In the genomic region with DNA sequence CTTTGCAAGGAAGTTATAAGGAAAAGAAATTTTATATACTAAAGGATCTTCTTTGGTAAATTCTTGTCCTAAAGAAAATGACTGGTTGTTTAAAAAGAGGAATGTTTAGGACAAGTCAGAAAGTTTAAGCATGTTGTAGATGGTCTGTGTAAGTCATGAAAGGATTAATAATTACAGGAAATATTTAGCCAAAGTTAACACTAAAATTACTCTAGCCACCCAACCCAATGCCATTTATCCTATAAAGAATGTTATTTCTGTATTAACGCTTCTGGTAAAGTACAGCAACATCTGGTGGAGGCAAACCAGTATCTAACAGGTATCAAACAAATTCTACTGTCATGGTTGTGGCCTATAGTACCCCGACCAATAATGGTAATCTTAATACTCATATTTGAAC, we compare ENCODE assay signal across 31 cellular contexts.
"Had no signal": no experiment of that assay in that cellular context is flagged by ENCODE, and none has a peak within 500 bp of the region (broad histone marks: within the 10 kb centered on the region; RNA-seq: fewer than 3 reads in every experiment).

No MANE protein-coding gene starts in this region.

- H3K36me3 Mint-ChIP-seq: neural progenitor cell had no signal

- DNase-seq: cortex of kidney; effector memory CD8-positive, alpha-beta T cell; erythroblast; esophagus squamous epithelium; foreskin melanocyte; glutamatergic neuron; heart right ventricle; hippocampal formation; mucosa of descending colon; naive B cell; stimulated activated CD4-positive, alpha-beta T cell treated with anti-CD3 and anti-CD28 coated beads, Interleukin-12 subunit alpha, Interleukin-12 subunit beta, amount 100 ng/mL, for 4 hours; stimulated activated CD4-positive, alpha-beta T cell treated with anti-CD3 and anti-CD28 coated beads, Interleukin-1b, Interleukin-23, amount 100 ng/mL, for 48 hours; stimulated activated CD4-positive, alpha-beta T cell treated with anti-CD3 and anti-CD28 coated beads, Interleukin-4, amount 100 ng/mL, for 1 hour; stimulated activated CD8-positive, alpha-beta memory T cell treated with anti-CD3 and anti-CD28 coated beads, Interleukin-4, amount 100 ng/mL, for 48 hours; stimulated activated naive CD4-positive, alpha-beta T cell; stimulated activated naive CD8-positive, alpha-beta T cell treated with anti-CD3 and anti-CD28 coated beads, Interleukin-15, amount 100 ng/mL, for 72 hours; transverse colon; upper lobe of right lung; uterus had no signal

- H3K4me3 ChIP-seq: esophagus squamous epithelium, heart right ventricle, lung, mucosa of descending colon, neural progenitor cell, smooth muscle cell, suprapubic skin, transverse colon, upper lobe of right lung, uterus had no signal

- H3K27me3 ChIP-seq: esophagus squamous epithelium, heart right ventricle, neural progenitor cell, suprapubic skin, transverse colon, upper lobe of right lung, uterus had no signal

- H3K36me3 ChIP-seq: esophagus squamous epithelium, neural progenitor cell, suprapubic skin, transverse colon, upper lobe of right lung, uterus had no signal

- ATAC-seq: effector memory CD8-positive, alpha-beta T cell; heart right ventricle; mucosa of descending colon; sciatic nerve; stimulated activated naive CD8-positive, alpha-beta T cell treated with anti-CD3 and anti-CD28 coated beads, Interleukin-15, amount 100 ng/mL, for 72 hours; upper lobe of right lung had no signal

- H3K4me2 ChIP-seq: neural progenitor cell, smooth muscle cell had no signal

- H3K4me1 Mint-ChIP-seq: memory B cell; mesothelial cell of epicardium; naive B cell; nephron; neural progenitor cell; stimulated activated naive CD8-positive, alpha-beta T cell treated with anti-CD3 and anti-CD28 coated beads, Interleukin-15, amount 100 ng/mL, for 72 hours had no signal

- H3K4me1 ChIP-seq: esophagus squamous epithelium, heart right ventricle, neural progenitor cell, parathyroid adenoma, suprapubic skin, transverse colon, upper lobe of right lung, uterus had no signal

- H3K27me3 Mint-ChIP-seq: effector memory CD8-positive, alpha-beta T cell; memory B cell; naive B cell; progenitor cell of endocrine pancreas; stimulated activated naive CD8-positive, alpha-beta T cell treated with anti-CD3 and anti-CD28 coated beads, Interleukin-15, amount 100 ng/mL, for 72 hours had no signal

- FAIRE-seq: endometrium, keratinocyte had no signal

- H3K27ac ChIP-seq: esophagus squamous epithelium, heart right ventricle, neural progenitor cell, parathyroid adenoma, suprapubic skin, transverse colon, upper lobe of right lung, uterus had no signal

- H3K4me3 Mint-ChIP-seq: effector memory CD8-positive, alpha-beta T cell; memory B cell; mesothelial cell of epicardium; naive B cell; nephron; neural progenitor cell; stimulated activated naive CD8-positive, alpha-beta T cell treated with anti-CD3 and anti-CD28 coated beads, Interleukin-15, amount 100 ng/mL, for 72 hours had no signal

- H3K27ac Mint-ChIP-seq: effector memory CD8-positive, alpha-beta T cell; memory B cell; mesothelial cell of epicardium; naive B cell; nephron; neural progenitor cell; progenitor cell of endocrine pancreas; stimulated activated naive CD8-positive, alpha-beta T cell treated with anti-CD3 and anti-CD28 coated beads, Interleukin-15, amount 100 ng/mL, for 72 hours had no signal
